28 cellular contexts compared by ENCODE assay signal in genomic region chr6:116563830-116564229, GRCh38. TPM values are rescaled to one million over a fixed set of nuclear protein-coding genes. Genes with fewer than 3 reads are reported as not detected.
"Had no signal": no experiment of that assay in that cellular context is flagged by ENCODE, and none has a peak within 500 bp of the region (broad histone marks: within the 10 kb centered on the region; RNA-seq: fewer than 3 reads in every experiment).

No MANE protein-coding gene starts in this region.

- H3K4me3 Mint-ChIP-seq: mesothelial cell of epicardium; natural killer cell; neural crest cell; stimulated activated naive B cell treated with anti-CD40 and anti-IgM and Interleukin-4, amounts not matched to agents 10 μg/mL and 1 μg/mL and 100 μg/mL, for 72 hours had no signal

- H3K4me3 ChIP-seq: heart right ventricle, right lobe of liver, testis, transverse colon had no signal

- H2AFZ ChIP-seq: parathyroid adenoma had no signal

- H3K27ac Mint-ChIP-seq: mesothelial cell of epicardium; natural killer cell; stimulated activated naive B cell treated with anti-CD40 and anti-IgM and Interleukin-4, amounts not matched to agents 10 μg/mL and 1 μg/mL and 100 μg/mL, for 72 hours; stimulated activated naive CD8-positive, alpha-beta T cell treated with anti-CD3 and anti-CD28 coated beads, Interleukin-15, amount 100 ng/mL, for 72 hours had no signal

- H3K36me3 Mint-ChIP-seq: mesothelial cell of epicardium; natural killer cell; stimulated activated naive B cell treated with anti-CD40 and anti-IgM and Interleukin-4, amounts not matched to agents 10 μg/mL and 1 μg/mL and 100 μg/mL, for 72 hours had no signal

- H3K9me3 ChIP-seq: heart right ventricle, psoas muscle, right lobe of liver, testis, transverse colon had no signal

- H3K9me3 Mint-ChIP-seq: mesothelial cell of epicardium; natural killer cell; neural crest cell; stimulated activated naive B cell treated with anti-CD40 and anti-IgM and Interleukin-4, amounts not matched to agents 10 μg/mL and 1 μg/mL and 100 μg/mL, for 72 hours; stimulated activated naive CD8-positive, alpha-beta T cell treated with anti-CD3 and anti-CD28 coated beads, Interleukin-15, amount 100 ng/mL, for 72 hours had no signal

- H3K27ac ChIP-seq: heart right ventricle, parathyroid adenoma, psoas muscle, right lobe of liver, testis, transverse colon had no signal

- DNase-seq: cortex of kidney; dorsolateral prefrontal cortex; effector CD8-positive, alpha-beta T cell; heart right ventricle; natural killer cell; occipital lobe; retina; stimulated activated CD4-positive, alpha-beta T cell treated with anti-CD3 and anti-CD28 coated beads, Interleukin-2, amount 100 ng/mL, for 24 hours; stimulated activated CD4-positive, alpha-beta T cell treated with anti-CD3 and anti-CD28 coated beads, Interleukin-4, amount 100 ng/mL, for 4 hours; stimulated activated naive B cell treated with anti-CD40 and anti-IgM and Interleukin-4, amounts not matched to agents 10 μg/mL and 1 μg/mL and 100 μg/mL, for 72 hours; stimulated activated naive CD8-positive, alpha-beta T cell treated with anti-CD3 and anti-CD28 coated beads, Interleukin-15, amount 100 ng/mL, for 72 hours; testis; transverse colon had no signal

- H3K36me3 ChIP-seq: heart right ventricle, right lobe of liver, transverse colon had no signal

- H3K27me3 ChIP-seq: dorsolateral prefrontal cortex, right lobe of liver, testis had no signal

- H3K9ac ChIP-seq: parathyroid adenoma had no signal

- H3K4me1 Mint-ChIP-seq: natural killer cell, neural crest cell had no signal

RNA-seq across cellular contexts. Expression of gene CALHM4, which starts 10.3 kb away (rescaled TPM):
- total RNA-seq: esophagus mucosa, fibroblast of lung, frontal cortex, left lobe of liver, mesothelial cell of epicardium, mucosa of gallbladder, myocyte, natural killer cell, neural crest cell, occipital lobe, right lobe of liver, skeletal muscle tissue, subcutaneous adipose tissue, transverse colon, ureter had no signal
- polyA plus RNA-seq: fibroblast of lung had no signal

RNA-seq across cellular contexts. Expression of gene TRAPPC3L, which starts 18.3 kb away (rescaled TPM):
- total RNA-seq: esophagus mucosa, left lobe of liver, lower leg skin, mucosa of gallbladder, neural crest cell, occipital lobe, psoas muscle, transverse colon, ureter had no signal

RNA-seq across cellular contexts. Expression of gene RSPH4A, which starts 52.4 kb away (rescaled TPM):
- total RNA-seq: esophagus mucosa, left lobe of liver had no signal
